ENCODE assay signal across 16 cellular contexts in genomic region chr11:94028436-94028835, GRCh38. TPM values are rescaled to one million over a fixed set of nuclear protein-coding genes. Genes with fewer than 3 reads are reported as not detected.
DNase-seq lines count a peak whose midpoint lies in the region; ATAC-seq and TF ChIP-seq lines count a peak whose summit lies in the region.
"Had no signal": no experiment of that assay in that cellular context is flagged by ENCODE, and none has a peak within 500 bp of the region (broad histone marks: within the 10 kb centered on the region; RNA-seq: fewer than 3 reads in every experiment).

No MANE protein-coding gene starts in this region.

- H2BK120ac ChIP-seq in neuronal stem cell (ENCODE audit: low read depth, low read length), result no peak overlapping the region

- no peak overlapping the region for H3K4ac ChIP-seq in neuronal stem cell (ENCODE audit: low read length)

- no CpG with 5 or more reads among the region's 2 CpGs for WGBS in neuronal stem cell (ENCODE audit: extremely low coverage in 2 of 2, insufficient read length in 2 of 2, insufficient replicate concordance in 1 of 2), 2 donors

- no peak overlapping the region for H4K8ac ChIP-seq in neuronal stem cell (ENCODE audit: low read depth, low read length)

- no peak overlapping the region for H3K4me3 ChIP-seq in left lung
- H3K4me3 ChIP-seq in neuronal stem cell (ENCODE audit: low read length in 2 of 2), result no peak overlapping the region
- H3K4me3 ChIP-seq: heart right ventricle, left ventricle myocardium inferior, SK-N-MC, tibial nerve had no signal

- H3K4me1 ChIP-seq in left lung, result no peaks in the 10 kb centered on the region
- H3K4me1 ChIP-seq in neuronal stem cell (ENCODE audit: control insufficient read depth in 2 of 2, insufficient read depth in 1 of 2, low read depth in 1 of 2, low read length in 2 of 2), result no peaks in the 10 kb centered on the region
- H3K4me1 ChIP-seq: left ventricle myocardium inferior, tibial nerve had no signal

- peak; percentile 72 for ATAC-seq in esophagus mucosa
- peak; percentile 53 for ATAC-seq in left lung
- no peak for ATAC-seq in GM19397 (IDR thresholded peaks at IDR 0.05; ENCODE audit: unreplicated experiment)
- ATAC-seq: heart right ventricle, natural killer cell had no signal

- no peak overlapping the region for H2BK15ac ChIP-seq in neuronal stem cell (ENCODE audit: low read length)

- no peak for TF ChIP-seq POLR2A in erythroblast (IDR thresholded peaks at IDR 0.05; ENCODE audit: low read length)

- H3K36me3 ChIP-seq in left lung, result no peaks in the 10 kb centered on the region
- no peaks in the 10 kb centered on the region for H3K36me3 ChIP-seq in neuronal stem cell (replicated peaks in 1 of 2; ENCODE audit: control insufficient read depth in 2 of 2, insufficient read depth in 2 of 2, low read length in 2 of 2)
- H3K36me3 ChIP-seq: heart right ventricle, left ventricle myocardium inferior, tibial nerve had no signal

- H4K91ac ChIP-seq in neuronal stem cell (ENCODE audit: low read depth, low read length, poor library complexity), result no peak overlapping the region

- H3K23ac ChIP-seq in neuronal stem cell (ENCODE audit: low read depth, low read length, poor library complexity), result no peak overlapping the region

- no peak overlapping the region for H3K4me2 ChIP-seq in neuronal stem cell (ENCODE audit: insufficient read depth, low read length, poor library complexity, severe bottlenecking)

- H3K18ac ChIP-seq in neuronal stem cell (ENCODE audit: low read length), result no peak overlapping the region

- H2BK5ac ChIP-seq in neuronal stem cell (ENCODE audit: low read length), result no peak overlapping the region

- no peak overlapping the region for H2BK12ac ChIP-seq in neuronal stem cell (ENCODE audit: low read length)

- H3K9me3 ChIP-seq in left lung (peaks cover 0 to 20% of the 10 kb centered on the region in 2 donors), neuronal stem cell (replicated peaks in 1 of 2; ENCODE audit: control insufficient read depth in 2 of 2, insufficient read depth in 1 of 2, low read depth in 1 of 2, low read length in 2 of 2) (no peaks in the 10 kb centered on the region)

- DNase-seq in Daoy (ENCODE audit: low read depth) (peak; percentile 13), RKO (ENCODE audit: low spot score) (peak; percentile 12), left lung (no peak), NCI-H1417 (lab: John Stamatoyannopoulos, UW) (no peak), neuronal stem cell (ENCODE audit: low spot score) (no peak), erythroblast (lab: John Stamatoyannopoulos, UW) (no peak)
- DNase-seq: activated CD4-positive, alpha-beta memory T cell treated with anti-CD3 and anti-CD28 coated beads for 36 hours; aorta; heart right ventricle; left ventricle myocardium inferior; natural killer cell had no signal

- H3K79me1 ChIP-seq in neuronal stem cell (ENCODE audit: low read depth, low read length), result no peaks in the 10 kb centered on the region

- no peak overlapping the region for H3K14ac ChIP-seq in neuronal stem cell (ENCODE audit: low read length)

- intact Hi-C loops in left lung (cut with DNase I), result no loop called here

- no peak overlapping the region for H3K9ac ChIP-seq in neuronal stem cell (ENCODE audit: low read depth, low read length, poor library complexity)

- H3K27me3 ChIP-seq in left lung (no peaks in the 10 kb centered on the region), neuronal stem cell (ENCODE audit: control insufficient read depth in 3 of 3, insufficient read depth in 3 of 3, low read depth in 1 of 3, low read length in 3 of 3) (no peaks in the 10 kb centered on the region)
- H3K27me3 ChIP-seq: heart right ventricle, tibial nerve had no signal

- no peak overlapping the region for H2AFZ ChIP-seq in neuronal stem cell (ENCODE audit: low read length)

- TF ChIP-seq CTCF in left lung (IDR thresholded peaks at IDR 0.05), result no peak

- no peak overlapping the region for H3K27ac ChIP-seq in left lung
- no peak overlapping the region for H3K27ac ChIP-seq in neuronal stem cell (replicated peaks; ENCODE audit: low read length)
- H3K27ac ChIP-seq: left ventricle myocardium inferior, SK-N-MC, tibial nerve had no signal

- H2AK5ac ChIP-seq in neuronal stem cell (ENCODE audit: low read depth, low read length), result no peak overlapping the region

RNA-seq across cellular contexts. Expression of gene HEPHL1, which starts 7.3 kb away (rescaled TPM):
- total RNA-seq in Daoy (2014; rRNA removed; shearing (Covaris generic)), result not detected in 2 replicates
- 13.0 TPM for total RNA-seq in esophagus mucosa
- total RNA-seq in left lung, result not detected
- 0.01 TPM for polyA plus RNA-seq in neuronal stem cell (2013, experiment 1 of 2)
- 0.01 TPM for polyA plus RNA-seq in neuronal stem cell (2013, experiment 2 of 2)
- total RNA-seq: activated CD4-positive, alpha-beta memory T cell treated with anti-CD3 and anti-CD28 coated beads for 36 hours; activated T-helper 2 cell treated with anti-CD3 and anti-CD28 coated beads, Interferon-gamma antibody, Interleukin-2, Interleukin-4, amounts not matched to agents 10 μg/mL and 5 μg/mL and 100 μg/mL, durations not matched to agents 14 hours and 24 hours and 36 hours; heart right ventricle; left ventricle myocardium inferior; natural killer cell; tibial nerve had no signal
- polyA plus RNA-seq: heart right ventricle had no signal

Comparison
In these comparisons a context has a peak if more than half of its experiments do, and no peak if none do; other contexts are left out.
1. DNase-seq: peak in Daoy (single experiment) and RKO (single experiment); none in left lung (0 of 2), NCI-H1417 (0 of 3), neuronal stem cell (single experiment) and erythroblast (0 of 2).
2. RNA of gene HEPHL1, which starts 7.3 kb away (total RNA-seq): 13.0 TPM in esophagus mucosa (single experiment); not detected in Daoy and not detected in left lung; every median in the first group is over 10 times any median in the second.